8 cellular contexts compared by ENCODE assay signal in the genomic region with DNA sequence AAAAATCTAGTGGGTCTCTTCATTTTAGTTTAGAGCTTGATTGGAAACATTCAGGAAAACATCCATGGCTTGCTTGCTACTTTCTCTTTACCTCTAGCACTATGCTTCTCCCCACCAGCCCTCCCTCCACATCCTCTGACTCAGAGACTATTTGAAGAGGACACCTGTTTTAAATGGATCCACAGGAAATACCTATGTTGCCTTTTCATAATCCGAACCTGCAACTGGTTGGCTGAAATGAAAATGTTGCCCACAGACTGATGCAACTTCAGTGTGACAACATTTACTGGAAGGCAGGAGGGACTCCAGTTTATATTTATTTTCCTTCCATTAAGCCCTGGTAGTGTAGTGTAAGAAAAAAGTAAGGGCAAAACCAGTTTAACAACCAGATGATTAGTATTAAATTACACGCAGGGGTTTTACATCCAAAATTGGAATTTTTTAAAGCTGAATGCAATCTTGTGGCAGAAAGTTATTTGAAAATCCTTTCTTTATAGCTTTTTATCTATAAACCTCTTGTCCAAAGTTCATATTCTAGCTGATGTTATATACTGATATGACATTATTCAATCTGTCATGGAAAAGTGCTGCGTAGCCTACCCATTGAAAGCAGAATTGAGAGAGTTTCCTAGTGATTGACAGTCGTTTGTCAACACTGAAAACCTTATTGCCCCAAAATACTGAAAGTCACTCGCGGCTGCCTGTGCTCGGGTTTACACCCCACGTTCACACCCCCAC. TPM values are rescaled to one million over a fixed set of nuclear protein-coding genes. Genes with fewer than 3 reads are reported as not detected.
DNase-seq lines count a peak whose midpoint lies in the region; ATAC-seq, FAIRE-seq and TF ChIP-seq lines count a peak whose summit lies in the region.

No MANE protein-coding gene starts in this region.

- H3K27me3 ChIP-seq in small intestine (ENCODE audit: control insufficient read depth in 2 of 2, insufficient read depth in 2 of 2, low read length in 2 of 2): no peaks in the 10 kb centered on the region

- no peak for FAIRE-seq in small intestine (lab: Jason Lieb, UNC)

- ATAC-seq in HG03095 (IDR thresholded peaks at IDR 0.05; ENCODE audit: unreplicated experiment): no peak

- H3K4me3 ChIP-seq in astrocyte of the spinal cord (ENCODE audit: low read depth, low read length): peak overlapping the region; percentile 51
- peak overlapping the region; percentile 67 to 91 for H3K4me3 ChIP-seq in small intestine (ENCODE audit: low read depth in 1 of 2, low read length in 2 of 2)

- no peaks in the 10 kb centered on the region for H3K9me3 Mint-ChIP-seq in immature natural killer cell

- H3K4me3 Mint-ChIP-seq in immature natural killer cell: peak overlapping the region; percentile 89 to 94 (median 92)

- peak overlapping the region; percentile 85 to 93 (median 92) for H3K27ac Mint-ChIP-seq in immature natural killer cell

- in situ Hi-C loops in astrocyte of the spinal cord (cut with HindIII; ENCODE audit: low sequenced_read_pairs): no loop called here

- peak; percentile 7 for DNase-seq in Ammon's horn (ENCODE audit: low spot score)
- DNase-seq in GM20000 (ENCODE audit: low spot score): peak; percentile 34
- peak; percentile 45 for DNase-seq in NCI-H774 (lab: John Stamatoyannopoulos, UW)
- peak; percentile 92 for DNase-seq in astrocyte of the spinal cord (ENCODE audit: low read depth, low spot score)
- DNase-seq in immature natural killer cell: peak in 1 of 3 donors; percentile 9
- peak; percentile 43 for DNase-seq in small intestine
- DNase-seq in cortex of kidney (lab: John Stamatoyannopoulos, UW): no peak

- H3K36me3 Mint-ChIP-seq in immature natural killer cell: peaks cover 0 to 3% (median 0%) of the 10 kb centered on the region in 3 donors

- 0 to 3% (median 2%) methylated on average over 8 of the region's 8 CpGs for WGBS in small intestine, 3 donors

- no peaks in the 10 kb centered on the region for H3K9me3 ChIP-seq in small intestine (ENCODE audit: control insufficient read depth, low read depth)

- H3K4me1 ChIP-seq in small intestine (ENCODE audit: control insufficient read depth in 2 of 2, insufficient read depth in 1 of 2, low read depth in 1 of 2, low read length in 1 of 2): peaks cover 3 to 4% of the 10 kb centered on the region in 2 donors

- H3K27ac ChIP-seq in small intestine (ENCODE audit: low read depth in 1 of 2, low read length in 1 of 2): peak overlapping the region; percentile 92 to 100

- no peak for TF ChIP-seq CTCF in GM20000 (IDR thresholded peaks at IDR 0.05; ENCODE audit: extremely low read depth, missing control alignments)
- no peak for TF ChIP-seq CTCF in astrocyte of the spinal cord (IDR thresholded peaks at IDR 0.05; ENCODE audit: low read depth, low read length)

- H3K36me3 ChIP-seq in small intestine (ENCODE audit: control insufficient read depth in 2 of 2, insufficient read depth in 2 of 2, low read length in 2 of 2): no peaks in the 10 kb centered on the region

- H3K4me1 Mint-ChIP-seq in immature natural killer cell: peaks cover 22 to 28% of the 10 kb centered on the region in 2 donors

- H3K27me3 Mint-ChIP-seq in immature natural killer cell (ENCODE audit: low read depth in 3 of 3): peaks cover 11 to 17% (median 14%) of the 10 kb centered on the region in 3 donors

RNA-seq across cellular contexts. Expression of a gene that starts 0.9 kb away (rescaled TPM):
- 10 to 100 TPM in 2 of 3 donors, 1 to 10 TPM in 1; 4.6 to 17.8 (median 12.3) TPM for polyA plus RNA-seq in immature natural killer cell
- polyA plus RNA-seq in small intestine: 10 to 100 TPM; 56.6 to 83.0 (median 75.1) TPM
